Comparison of ENCODE assay signal across 8 cellular contexts in genomic region chr3:33372218-33373081, GRCh38.
DNase-seq lines count a peak whose midpoint lies in the region; ATAC-seq, FAIRE-seq and TF ChIP-seq lines count a peak whose summit lies in the region.

No MANE protein-coding gene starts in this region.

- H3K79me2 ChIP-seq in K562 (ENCODE audit: control insufficient read depth, insufficient read depth, low read length): no peaks in the 10 kb centered on the region

- BruUV-seq in IMR-90 (replicated peaks; lab: Mats Ljungman, UMichigan) (no TSS peak), K562 (replicated peaks; lab: Mats Ljungman, UMichigan) (no TSS peak)

- no peak overlapping the region; the same call in 2 of the 3 replicates for H2BK15ac ChIP-seq in IMR-90 (ENCODE audit: low read depth, low read length)

- H3K23ac ChIP-seq in IMR-90 (ENCODE audit: low read depth, low read length): no peak overlapping the region

- peak; percentile 88 for TF ChIP-seq RAD21 in IMR-90 (IDR thresholded peaks at IDR 0.05; ENCODE audit: low read length)
- peak; percentile 91 to 96 for TF ChIP-seq RAD21 in K562 (CRISPR knock-in tag; conservative IDR thresholded peaks at IDR 0.05 in 1 of 2, IDR thresholded peaks at IDR 0.05 in 1 of 2)

- H3K9me1 ChIP-seq in IMR-90 (ENCODE audit: insufficient read depth, low read length): 0 out of 2 replicates have a peak, but pooled peaks cover under 1% of the 10 kb centered on the region
- H3K9me1 ChIP-seq in K562 (ENCODE audit: control insufficient read depth, insufficient read depth, low read length): no peaks in the 10 kb centered on the region

- dilution Hi-C loops in IMR-90 (cut with HindIII; ENCODE audit: low sequenced_read_pairs, unreplicated experiment): no loop called here

- peaks cover 2% of the 10 kb centered on the region; the same call in 1 of the 2 replicates for H3K9me3 ChIP-seq in IMR-90 (ENCODE audit: control insufficient read depth, insufficient read depth, low read length)
- no peaks in the 10 kb centered on the region for H3K9me3 ChIP-seq in K562 (replicated peaks; ENCODE audit: control insufficient read depth, insufficient read depth, low read depth, low read length)

- intact Hi-C loops in IMR-90 (cut with micrococcal nuclease): loop anchor here (1.0 to 2.0 kb wide), 2 partner anchors 241 to 426 kb away; no protein-coding TSS in a partner anchor
- intact Hi-C loops in K562 (cut with micrococcal nuclease): loop anchor here (1.0 to 5.0 kb wide), 3 partner anchors 115 to 425 kb away; no protein-coding TSS in a partner anchor

- TF ChIP-seq POLR2A in IMR-90 (IDR thresholded peaks at IDR 0.05; ENCODE audit: low read depth, low read length): peak; percentile 43; the same call in 1 of the 2 replicates
- no peak for TF ChIP-seq POLR2A in K562 (conservative IDR thresholded peaks at IDR 0.05)

- H2BK120ac ChIP-seq in IMR-90 (ENCODE audit: low read depth, low read length): 0 out of 2 replicates have a peak overlapping the region, but pooled peaks have one; percentile 1

- H3K27me3 ChIP-seq in IMR-90 (ENCODE audit: control insufficient read depth, insufficient read depth, low read length) (no peaks in the 10 kb centered on the region), K562 (ENCODE audit: control insufficient read depth in 2 of 2, insufficient read depth in 2 of 2, low read length in 2 of 2) (no peaks in the 10 kb centered on the region)

- H2AFZ ChIP-seq in IMR-90 (replicated peaks; ENCODE audit: low read length, poor library complexity): peak overlapping the region; percentile 6
- peak overlapping the region; percentile 23; the same call in 1 of the 2 replicates for H2AFZ ChIP-seq in K562 (ENCODE audit: low read depth, low read length)

- 94% methylated on average over 2 of the region's 14 CpGs; no CpG with 5 or more reads in 1 of the 2 experiments for WGBS in IMR-90 (ENCODE audit: extremely low coverage in 2 of 2, insufficient read length in 1 of 2), 2 experiments
- WGBS in K562 (ENCODE audit: insufficient coverage, low coverage, missing lambda C conversion rate): 20% methylated on average over 14 of the region's 14 CpGs

- peak; percentile 42 for DNase-seq in AG10803 (ENCODE audit: low read depth)
- DNase-seq in GM18507 (ENCODE audit: extremely low spot score, insufficient read length, low read depth): peak; percentile 23
- peak; percentile 73 for DNase-seq in IMR-90
- peak in 3 of 5 donors; percentile 9 to 45 (median 42) for DNase-seq in T-helper 1 cell
- DNase-seq in K562 (ENCODE audit: extremely low read depth in 1 of 4, low spot score in 3 of 4): peak; percentile 56 to 71 (median 68)
- DNase-seq in inferior parietal cortex (ENCODE audit: extremely low spot score): peak; percentile 83
- DNase-seq in stimulated activated CD4-positive, alpha-beta T cell treated with anti-CD3 and anti-CD28 coated beads, Interleukin-12 subunit alpha, Interleukin-12 subunit beta, amount 100 ng/mL, for 4 hours: peak; percentile 32

- H3K14ac ChIP-seq in IMR-90 (replicated peaks; ENCODE audit: low read depth, low read length): peak overlapping the region; percentile 2; the same call in 1 of the 2 replicates

- TF ChIP-seq CTCF in AG10803 (conservative IDR thresholded peaks at IDR 0.05; ENCODE audit: low read length): peak; percentile 96
- TF ChIP-seq CTCF in IMR-90 (conservative IDR thresholded peaks at IDR 0.05; ENCODE audit: low read depth, low read length): peak; percentile 87
- peak; percentile 90 to 97 (median 95) for TF ChIP-seq CTCF in K562 (IDR thresholded peaks at IDR 0.05 in 2 of 3, conservative IDR thresholded peaks at IDR 0.05 in 1 of 3; ENCODE audit: insufficient read depth in 2 of 3, low read depth in 1 of 3, low read length in 3 of 3)

- FAIRE-seq in GM18507 (lab: Jason Lieb, UNC) (peak; percentile 79), K562 (lab: Jason Lieb, UNC) (peak; percentile 94)

- H3K4me1 ChIP-seq in IMR-90 (ENCODE audit: control insufficient read depth, insufficient read depth, low read length) (peaks cover 5% of the 10 kb centered on the region; the same call in 1 of the 2 replicates), K562 (replicated peaks in 1 of 2; ENCODE audit: control insufficient read depth in 2 of 2, insufficient read depth in 2 of 2, low read length in 2 of 2) (no peaks in the 10 kb centered on the region; a peak in 2 of 5 replicates)

- POLR2A ChIA-PET in IMR-90 (lab: Charles Lee; ENCODE audit: unreplicated experiment): no interaction called here
- POLR2A ChIA-PET in K562 (lab: Yijun Ruan, JAX): interaction anchor here (0.7 to 2.8 kb wide), 14 partner anchors 8 to 427 kb away, joined by 3 to 14 read pairs (median 4); no protein-coding TSS in a partner anchor

- H3K36me3 ChIP-seq in IMR-90 (ENCODE audit: control insufficient read depth, insufficient read depth, low read length): peaks cover 15% of the 10 kb centered on the region
- H3K36me3 ChIP-seq in K562 (ENCODE audit: control insufficient read depth, insufficient read depth, low read length): no peaks in the 10 kb centered on the region

- in situ Hi-C loops in IMR-90 (cut with MboI; ENCODE audit: low sequenced_read_pairs): loop anchor here (5.0 to 25.0 kb wide), 2 partner anchors 240 to 410 kb away; partner anchors contain the start of gene CCR4
- in situ Hi-C loops in K562 (cut with MboI): loop anchor here (5.0 to 10.0 kb wide), 2 partner anchors 240 to 418 kb away; partner anchors contain the start of gene CCR4

- no peak overlapping the region for H2AK9ac ChIP-seq in IMR-90 (replicated peaks; ENCODE audit: low read depth, low read length, poor library complexity)

- no peaks in the 10 kb centered on the region for H4K20me1 ChIP-seq in IMR-90 (ENCODE audit: insufficient read depth, low read length)
- no peaks in the 10 kb centered on the region for H4K20me1 ChIP-seq in K562 (replicated peaks; ENCODE audit: control insufficient read depth, insufficient read depth, low read length)

- ATAC-seq in IMR-90 (ENCODE audit: low read depth) (peak; percentile 86), K562 (peak; percentile 81), HG03354 (IDR thresholded peaks at IDR 0.05; ENCODE audit: poor library complexity, severe bottlenecking, unreplicated experiment) (no peak)

- CTCF ChIA-PET in IMR-90 (lab: Yijun Ruan, JAX) (interaction anchor here (0.6 to 4.3 kb wide), 21 partner anchors 9 to 419 kb away, joined by 3 to 66 read pairs (median 4); no protein-coding TSS in a partner anchor), K562 (lab: Yijun Ruan, JAX; ENCODE audit: low intra/inter-chr PET ratio) (interaction anchor here (0.6 to 3.2 kb wide), 4 partner anchors 240 to 680 kb away, joined by 4 to 50 read pairs (median 8); no protein-coding TSS in a partner anchor)

- no peak overlapping the region for H3K4me3 ChIP-seq in AG10803 (ENCODE audit: low read length)
- no peak overlapping the region for H3K4me3 ChIP-seq in IMR-90 (ENCODE audit: insufficient read depth, low read depth, low read length)
- H3K4me3 ChIP-seq in K562: no peak overlapping the region

- no peak for TF ChIP-seq EP300 in K562 (IDR thresholded peaks at IDR 0.05; ENCODE audit: low read length)

- H3K4ac ChIP-seq in IMR-90 (ENCODE audit: low read depth, low read length): peak overlapping the region; percentile 8; the same call in 1 of the 2 replicates

- H3K79me1 ChIP-seq in IMR-90 (ENCODE audit: low read depth in 1 of 2, low read length in 2 of 2): peaks cover 4 to 10% of the 10 kb centered on the region in 2 experiments; a peak in 2 of 4 replicates

- H3K9ac ChIP-seq in IMR-90 (ENCODE audit: low read depth, low read length) (no peak overlapping the region), K562 (ENCODE audit: insufficient read depth in 1 of 2, low read depth in 2 of 2, low read length in 2 of 2) (no peak overlapping the region)

- H3K56ac ChIP-seq in IMR-90 (ENCODE audit: extremely low read depth, insufficient read depth, low read length): no peak overlapping the region

- H3K4me2 ChIP-seq in IMR-90 (ENCODE audit: low read depth, low read length): peak overlapping the region; percentile 71
- peak overlapping the region; percentile 28; the same call in 1 of the 2 replicates for H3K4me2 ChIP-seq in K562 (ENCODE audit: insufficient read depth, low read length)

- no peak overlapping the region for H4K5ac ChIP-seq in IMR-90 (ENCODE audit: low read depth, low read length)

- no peak overlapping the region for H2BK5ac ChIP-seq in IMR-90 (ENCODE audit: low read depth, low read length, poor library complexity, severe bottlenecking)

- H3K27ac ChIP-seq in IMR-90 (ENCODE audit: insufficient read depth, low read length) (no peak overlapping the region), K562 (ENCODE audit: extremely low read depth, low read depth, low read length) (no peak overlapping the region)

- peak overlapping the region in 1 of 2 experiments; percentile 34; a peak in 1 of 4 replicates for H4K8ac ChIP-seq in IMR-90 (ENCODE audit: low read depth in 2 of 2, low read length in 2 of 2)

- H2AK5ac ChIP-seq in IMR-90 (ENCODE audit: low read depth, low read length): peak overlapping the region; percentile 18; the same call in 1 of the 2 replicates

- no peak overlapping the region for H4K91ac ChIP-seq in IMR-90 (ENCODE audit: insufficient read depth, low read depth, low read length)

- H2BK20ac ChIP-seq in IMR-90 (ENCODE audit: low read depth, low read length): peak overlapping the region; percentile 1; the same call in 1 of the 2 replicates

- H3K18ac ChIP-seq in IMR-90 (ENCODE audit: low read depth, low read length): no peak overlapping the region

TF ChIP-seq in IMR-90, 13 proteins besides CTCF, POLR2A, EP300 and RAD21 (continues in another document):
- 0 out of 2 replicates have a peak, but pooled peaks have one; percentile 33 for TF ChIP-seq CHD1 (IDR thresholded peaks at IDR 0.05; ENCODE audit: low read depth, low read length)
- peak; percentile 64 for TF ChIP-seq FOS (IDR thresholded peaks at IDR 0.05; ENCODE audit: low read depth, low read length)
- TF ChIP-seq MAFK (IDR thresholded peaks at IDR 0.05; ENCODE audit: low read depth, low read length): no peak

Comparison
In these comparisons a context has a peak if more than half of its experiments do, and no peak if none do; other contexts are left out.
1. DNase-seq: peak in every context shown above with its lines; median percentile 83 in inferior parietal cortex; 73 in IMR-90; 68 in K562; 42 in AG10803; 42 in T-helper 1 cell; 32 in stimulated activated CD4-positive, alpha-beta T cell treated with anti-CD3 and anti-CD28 coated beads, Interleukin-12 subunit alpha, Interleukin-12 subunit beta, amount 100 ng/mL, for 4 hours; 23 in GM18507.